Comparison of ENCODE assay signal across 17 cellular contexts in the genomic region with DNA sequence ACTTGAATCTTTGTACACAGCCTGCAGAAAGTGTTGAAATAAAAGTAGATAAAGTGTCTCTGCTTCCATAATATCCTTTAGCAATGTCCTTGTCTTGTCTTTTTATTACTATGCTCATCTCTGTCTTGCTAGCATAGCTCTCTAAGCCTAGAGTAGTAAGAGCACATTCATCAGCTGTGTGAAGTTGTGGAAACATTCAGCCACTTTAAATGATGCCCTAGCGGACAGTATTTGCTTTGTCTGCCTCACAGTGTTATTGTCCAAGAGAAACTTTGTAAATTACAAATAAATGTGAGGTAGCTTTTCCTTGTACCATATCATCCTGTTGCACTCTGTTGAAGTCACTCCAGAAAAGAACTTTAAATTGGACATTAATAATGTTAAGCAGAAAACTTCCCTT.
"Had no signal": no experiment of that assay in that cellular context is flagged by ENCODE, and none has a peak within 500 bp of the region (broad histone marks: within the 10 kb centered on the region; RNA-seq: fewer than 3 reads in every experiment).

No MANE protein-coding gene starts in this region.

- H3K4me3 ChIP-seq: lower lobe of right lung, tibial artery, uterus had no signal

- H3K36me3 ChIP-seq: lower lobe of right lung, tibial artery, uterus had no signal

- DNase-seq: activated CD4-positive, alpha-beta T cell treated with anti-CD3 and anti-CD28 coated beads, Interleukin-2, amount 10 ng/mL, durations not matched to agents 7 days and 5 days; activated CD8-positive, alpha-beta memory T cell treated with anti-CD3 and anti-CD28 coated beads for 24 hours; activated naive CD8-positive, alpha-beta T cell treated with anti-CD3 and anti-CD28 coated beads, Interleukin-2, amount 10 ng/mL, durations not matched to agents 7 days and 5 days; cerebellar nuclear complex; dermis blood vessel endothelial cell; left colon; lower lobe of right lung; midbrain; posterior cingulate gyrus; stimulated activated CD4-positive, alpha-beta T cell treated with anti-CD3 and anti-CD28 coated beads, Interleukin-2, amount 100 ng/mL, for 48 hours; tibial artery; uterus had no signal

- H3K9me3 Mint-ChIP-seq: activated CD4-positive, alpha-beta T cell treated with anti-CD3 and anti-CD28 coated beads, Interleukin-2, amount 10 ng/mL, durations not matched to agents 7 days and 5 days; activated naive CD8-positive, alpha-beta T cell treated with anti-CD3 and anti-CD28 coated beads, Interleukin-2, amount 10 ng/mL, durations not matched to agents 7 days and 5 days; activated T-helper 1 cell treated with anti-CD3 and anti-CD28 coated beads, Interleukin-12 subunit alpha, Interleukin-12 subunit beta, Interleukin-2, Interleukin-4 antibody, amounts not matched to agents 30 ng/mL and 10 ng/mL and 1 ng/mL, durations not matched to agents 14 hours and 24 hours and 36 hours; brain; stimulated activated memory B cell treated with anti-CD40 and anti-IgM and Interleukin-4, amounts not matched to agents 10 μg/mL and 1 μg/mL and 100 μg/mL, for 72 hours; T-helper 2 cell treated with Interferon-gamma antibody and Interleukin-4, amounts not matched to agents 5 μg/mL and 100 μg/mL, for 36 hours had no signal

- H3K27me3 Mint-ChIP-seq: brain; stimulated activated memory B cell treated with anti-CD40 and anti-IgM and Interleukin-4, amounts not matched to agents 10 μg/mL and 1 μg/mL and 100 μg/mL, for 72 hours had no signal

- H3K4me1 Mint-ChIP-seq: activated CD4-positive, alpha-beta T cell treated with anti-CD3 and anti-CD28 coated beads, Interleukin-2, amount 10 ng/mL, durations not matched to agents 7 days and 5 days; activated naive CD8-positive, alpha-beta T cell treated with anti-CD3 and anti-CD28 coated beads, Interleukin-2, amount 10 ng/mL, durations not matched to agents 7 days and 5 days; brain; stimulated activated memory B cell treated with anti-CD40 and anti-IgM and Interleukin-4, amounts not matched to agents 10 μg/mL and 1 μg/mL and 100 μg/mL, for 72 hours had no signal

- H3K27ac ChIP-seq: lower lobe of right lung, tibial artery, uterus had no signal

- H3K4me1 ChIP-seq: lower lobe of right lung, tibial artery, uterus had no signal

- H3K36me3 Mint-ChIP-seq: activated naive CD8-positive, alpha-beta T cell treated with anti-CD3 and anti-CD28 coated beads, Interleukin-2, amount 10 ng/mL, durations not matched to agents 7 days and 5 days; brain; stimulated activated memory B cell treated with anti-CD40 and anti-IgM and Interleukin-4, amounts not matched to agents 10 μg/mL and 1 μg/mL and 100 μg/mL, for 72 hours had no signal

- H3K4me3 Mint-ChIP-seq: activated CD4-positive, alpha-beta T cell treated with anti-CD3 and anti-CD28 coated beads, Interleukin-2, amount 10 ng/mL, durations not matched to agents 7 days and 5 days; activated naive CD8-positive, alpha-beta T cell treated with anti-CD3 and anti-CD28 coated beads, Interleukin-2, amount 10 ng/mL, durations not matched to agents 7 days and 5 days; activated T-helper 1 cell treated with anti-CD3 and anti-CD28 coated beads, Interleukin-12 subunit alpha, Interleukin-12 subunit beta, Interleukin-2, Interleukin-4 antibody, amounts not matched to agents 30 ng/mL and 10 ng/mL and 1 ng/mL, durations not matched to agents 14 hours and 24 hours and 36 hours; brain; stimulated activated memory B cell treated with anti-CD40 and anti-IgM and Interleukin-4, amounts not matched to agents 10 μg/mL and 1 μg/mL and 100 μg/mL, for 72 hours; T-helper 2 cell treated with Interferon-gamma antibody and Interleukin-4, amounts not matched to agents 5 μg/mL and 100 μg/mL, for 36 hours had no signal

- ATAC-seq: left colon; lower lobe of right lung; stimulated activated memory B cell treated with anti-CD40 and anti-IgM and Interleukin-4, amounts not matched to agents 10 μg/mL and 1 μg/mL and 100 μg/mL, for 72 hours had no signal

- H3K27me3 ChIP-seq: tibial artery, uterus had no signal

- H3K27ac Mint-ChIP-seq: activated CD4-positive, alpha-beta T cell treated with anti-CD3 and anti-CD28 coated beads, Interleukin-2, amount 10 ng/mL, durations not matched to agents 7 days and 5 days; activated naive CD8-positive, alpha-beta T cell treated with anti-CD3 and anti-CD28 coated beads, Interleukin-2, amount 10 ng/mL, durations not matched to agents 7 days and 5 days; activated T-helper 1 cell treated with anti-CD3 and anti-CD28 coated beads, Interleukin-12 subunit alpha, Interleukin-12 subunit beta, Interleukin-2, Interleukin-4 antibody, amounts not matched to agents 30 ng/mL and 10 ng/mL and 1 ng/mL, durations not matched to agents 14 hours and 24 hours and 36 hours; brain; stimulated activated memory B cell treated with anti-CD40 and anti-IgM and Interleukin-4, amounts not matched to agents 10 μg/mL and 1 μg/mL and 100 μg/mL, for 72 hours; T-helper 2 cell treated with Interferon-gamma antibody and Interleukin-4, amounts not matched to agents 5 μg/mL and 100 μg/mL, for 36 hours had no signal

- H3K9me3 ChIP-seq: lower lobe of right lung, tibial artery, uterus had no signal

- FAIRE-seq: islet of Langerhans had no signal
